7 cellular contexts compared by ENCODE assay signal in genomic region chr20:36919715-36920333, GRCh38. TPM values are rescaled to one million over a fixed set of nuclear protein-coding genes. Genes with fewer than 3 reads are reported as not detected.
DNase-seq lines count a peak whose midpoint lies in the region; ATAC-seq and TF ChIP-seq lines count a peak whose summit lies in the region.

No MANE protein-coding gene starts in this region.

- H3K9ac ChIP-seq in DND-41 (ENCODE audit: low read depth, low read length), result no peak overlapping the region

- no peaks in the 10 kb centered on the region for H3K9me2 ChIP-seq in hepatocyte (replicated peaks; ENCODE audit: insufficient read depth)

- in situ Hi-C loops in astrocyte of the cerebellum (cut with HindIII; ENCODE audit: low sequenced_read_pairs), result no loop called here

- H3K4me1 ChIP-seq in DND-41 (ENCODE audit: insufficient read depth, low read length) (no peaks in the 10 kb centered on the region), hepatocyte (ENCODE audit: insufficient read depth) (no peaks in the 10 kb centered on the region)

- no peak overlapping the region for H3K4me3 Mint-ChIP-seq in stimulated activated effector memory CD8-positive, alpha-beta T cell treated with anti-CD3 and anti-CD28 coated beads, Interleukin-12 subunit alpha, Interleukin-12 subunit beta, amount 100 ng/mL, for 72 hours

- 18% methylated on average over 2 of the region's 2 CpGs for WGBS in hepatocyte (ENCODE audit: low lambda C conversion rate, missing lambda C conversion rate)

- peak; percentile 49 for DNase-seq in DND-41
- DNase-seq in HL-60 (ENCODE audit: low read depth in 1 of 2, low spot score in 1 of 2), result peak in 1 of 2 experiments; percentile 54
- DNase-seq in NOMO-1 treated with dmso at 0.1 percent for 144 hours (lab: John Stamatoyannopoulos, UW; ENCODE audit: unreplicated experiment), result peak; percentile 25
- DNase-seq in astrocyte of the cerebellum (ENCODE audit: low read depth), result peak; percentile 53
- peak; percentile 72 for DNase-seq in hepatocyte (ENCODE audit: low spot score)
- DNase-seq in stimulated activated effector memory CD8-positive, alpha-beta T cell treated with anti-CD3 and anti-CD28 coated beads, Interleukin-12 subunit alpha, Interleukin-12 subunit beta, amount 100 ng/mL, for 72 hours (ENCODE audit: low spot score in 2 of 2), result no peak

- H3K27ac ChIP-seq in DND-41 (ENCODE audit: low read length) (no peak overlapping the region), HL-60 (replicated peaks) (no peak overlapping the region), hepatocyte (no peak overlapping the region)

- peaks cover 7% of the 10 kb centered on the region for H3K4me1 Mint-ChIP-seq in stimulated activated effector memory CD8-positive, alpha-beta T cell treated with anti-CD3 and anti-CD28 coated beads, Interleukin-12 subunit alpha, Interleukin-12 subunit beta, amount 100 ng/mL, for 72 hours

- no peaks in the 10 kb centered on the region for H4K20me1 ChIP-seq in DND-41 (ENCODE audit: insufficient read depth, low read length)
- H4K20me1 ChIP-seq in hepatocyte (ENCODE audit: insufficient read depth, poor library complexity, severe bottlenecking), result no peaks in the 10 kb centered on the region

- no peak overlapping the region for H3K4me3 ChIP-seq in DND-41 (ENCODE audit: low read depth in 1 of 2, low read length in 2 of 2)
- no peak overlapping the region for H3K4me3 ChIP-seq in HL-60 (replicated peaks; ENCODE audit: insufficient read depth, low read length)
- no peak overlapping the region for H3K4me3 ChIP-seq in astrocyte of the cerebellum (ENCODE audit: low read depth, low read length)
- no peak overlapping the region for H3K4me3 ChIP-seq in hepatocyte

- H3K36me3 ChIP-seq in DND-41 (ENCODE audit: insufficient read depth, low read length), result no peaks in the 10 kb centered on the region
- H3K36me3 ChIP-seq in hepatocyte (replicated peaks; ENCODE audit: insufficient read depth, low read depth), result no peaks in the 10 kb centered on the region

- H3K27ac Mint-ChIP-seq in stimulated activated effector memory CD8-positive, alpha-beta T cell treated with anti-CD3 and anti-CD28 coated beads, Interleukin-12 subunit alpha, Interleukin-12 subunit beta, amount 100 ng/mL, for 72 hours, result peak overlapping the region; percentile 24

- H3K79me2 ChIP-seq in DND-41 (ENCODE audit: insufficient read depth, low read length) (no peaks in the 10 kb centered on the region), hepatocyte (no peaks in the 10 kb centered on the region)

- no peak overlapping the region for H3K4me2 ChIP-seq in DND-41 (ENCODE audit: insufficient read depth, low read length)
- no peak overlapping the region for H3K4me2 ChIP-seq in hepatocyte

- peak; percentile 79 for ATAC-seq in DND-41 (ENCODE audit: insufficient read depth, low read depth)
- ATAC-seq in stimulated activated effector memory CD8-positive, alpha-beta T cell treated with anti-CD3 and anti-CD28 coated beads, Interleukin-12 subunit alpha, Interleukin-12 subunit beta, amount 100 ng/mL, for 72 hours, result peak; percentile 62
- no peak for ATAC-seq in HG03039 (IDR thresholded peaks at IDR 0.05; ENCODE audit: unreplicated experiment)

- peaks cover 94% of the 10 kb centered on the region for H3K36me3 Mint-ChIP-seq in stimulated activated effector memory CD8-positive, alpha-beta T cell treated with anti-CD3 and anti-CD28 coated beads, Interleukin-12 subunit alpha, Interleukin-12 subunit beta, amount 100 ng/mL, for 72 hours

- peak; percentile 92 for TF ChIP-seq CTCF in DND-41 (IDR thresholded peaks at IDR 0.05; ENCODE audit: borderline replicate concordance, extremely low read depth, low read length, poor library complexity, severe bottlenecking)
- peak; percentile 88 for TF ChIP-seq CTCF in HL-60 (IDR thresholded peaks at IDR 0.05; ENCODE audit: insufficient read depth, low read length)
- TF ChIP-seq CTCF in astrocyte of the cerebellum (IDR thresholded peaks at IDR 0.05; ENCODE audit: low read depth, low read length, missing control alignments), result peak; percentile 95
- peak; percentile 79 for TF ChIP-seq CTCF in hepatocyte (IDR thresholded peaks at IDR 0.05; ENCODE audit: poor library complexity)

- H3K27me3 ChIP-seq in DND-41 (ENCODE audit: insufficient read depth, low read length, poor library complexity) (no peaks in the 10 kb centered on the region), HL-60 (ENCODE audit: insufficient read depth, poor library complexity, severe bottlenecking) (no peaks in the 10 kb centered on the region), hepatocyte (no peaks in the 10 kb centered on the region)

- H2AFZ ChIP-seq in DND-41 (ENCODE audit: low read depth, low read length) (no peak overlapping the region), hepatocyte (no peak overlapping the region)

- H3K9me3 Mint-ChIP-seq in stimulated activated effector memory CD8-positive, alpha-beta T cell treated with anti-CD3 and anti-CD28 coated beads, Interleukin-12 subunit alpha, Interleukin-12 subunit beta, amount 100 ng/mL, for 72 hours, result no peaks in the 10 kb centered on the region

- H3K9me3 ChIP-seq in DND-41 (ENCODE audit: insufficient read depth, low read length, severe bottlenecking) (no peaks in the 10 kb centered on the region), hepatocyte (ENCODE audit: low read depth) (no peaks in the 10 kb centered on the region)

RNA-seq across cellular contexts. Expression of gene SAMHD1, which starts 31.7 kb away (rescaled TPM):
- 28.3 and 29.5 TPM in 2 replicates for total RNA-seq in hepatocyte
- 20.6 and 27.0 TPM in 2 replicates for polyA plus RNA-seq in hepatocyte

RNA-seq across cellular contexts. Expression of gene TLDC2, which starts 43.9 kb away (rescaled TPM):
- 1.6 and 2.9 TPM in 2 replicates for total RNA-seq in hepatocyte
- 0.68 and 1.2 TPM in 2 replicates for polyA plus RNA-seq in hepatocyte

Comparison
In these comparisons a context has a peak if more than half of its experiments do, and no peak if none do; other contexts are left out.
1. DNase-seq: peak in DND-41 (single experiment), NOMO-1 treated with dmso at 0.1 percent for 144 hours (single experiment), astrocyte of the cerebellum (single experiment) and hepatocyte (single experiment); none in stimulated activated effector memory CD8-positive, alpha-beta T cell treated with anti-CD3 and anti-CD28 coated beads, Interleukin-12 subunit alpha, Interleukin-12 subunit beta, amount 100 ng/mL, for 72 hours (0 of 2).
2. Peak in every context shown above with its lines, with median percentiles within 50 percentile points of each other: CTCF ChIP-seq.